In the genomic region with DNA sequence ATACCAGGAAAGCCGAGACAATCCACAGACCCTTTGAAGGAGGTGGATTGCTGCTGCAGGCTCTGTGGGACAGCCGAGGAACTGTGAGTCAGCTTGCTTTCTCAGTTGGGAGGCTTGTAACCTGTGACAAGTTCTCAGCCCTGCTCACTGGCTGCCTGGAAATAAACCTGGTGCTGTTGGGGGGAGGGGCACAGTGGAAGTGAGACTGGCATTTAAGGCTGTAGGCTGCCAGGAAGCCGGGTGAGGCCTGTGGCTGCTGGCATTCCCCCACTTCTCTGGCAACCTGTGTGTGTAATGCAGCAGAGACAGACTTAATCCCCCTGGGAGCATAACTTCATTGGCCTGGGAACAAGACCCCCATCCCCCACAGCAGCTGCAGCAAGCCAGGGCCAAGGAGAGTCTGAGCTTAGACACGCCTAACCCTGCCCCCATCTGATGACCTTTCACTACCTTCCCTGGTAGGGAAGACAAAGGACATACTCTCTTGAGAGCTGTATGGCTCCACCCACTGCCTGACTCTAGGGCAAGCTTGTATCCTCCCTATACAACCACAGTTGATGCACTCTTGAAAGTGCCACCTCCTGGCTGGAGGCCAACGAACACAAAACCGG, we compare ENCODE assay signal across 8 cellular contexts.
A peak's percentile ranks its signal among the peaks of the same experiment; 100 is the strongest.
DNase-seq lines count a peak whose midpoint lies in the region; ATAC-seq and TF ChIP-seq lines count a peak whose summit lies in the region.

No MANE protein-coding gene starts in this region.

- TF ChIP-seq CTCF in Loucy (conservative IDR thresholded peaks at IDR 0.05; ENCODE audit: low read length) (peak; percentile 24; the same call in 1 of the 2 replicates), esophagus muscularis mucosa (IDR thresholded peaks at IDR 0.05) (no peak)

- no peaks in the 10 kb centered on the region for H3K9me2 ChIP-seq in Loucy (replicated peaks; ENCODE audit: low read depth, low read length)

- no peaks in the 10 kb centered on the region for H4K20me1 ChIP-seq in Loucy (ENCODE audit: insufficient read depth, low read length, poor library complexity, severe bottlenecking)

- no peak overlapping the region for H2AFZ ChIP-seq in Loucy (ENCODE audit: low read length)

- DNase-seq in ELF-1 (ENCODE audit: low read depth, low spot score) (peak; percentile 97), NCI-H2196 (lab: John Stamatoyannopoulos, UW; ENCODE audit: unreplicated experiment) (no peak), 8988T (no peak), esophagus muscularis mucosa (ENCODE audit: extremely low spot score) (no peak)

- no peaks in the 10 kb centered on the region for H3F3A ChIP-seq in Loucy (ENCODE audit: low read depth)

- H3K36me3 ChIP-seq in Loucy (ENCODE audit: insufficient read depth, low read length) (no peaks in the 10 kb centered on the region), esophagus muscularis mucosa (peaks cover 0 to 26% (median 4%) of the 10 kb centered on the region in 4 donors)

- 70% methylated on average over 5 of the region's 6 CpGs for WGBS in esophagus muscularis mucosa

- no peaks in the 10 kb centered on the region for H3K79me2 ChIP-seq in Loucy (ENCODE audit: insufficient read depth, low read length)

- no peak overlapping the region for H3K9ac ChIP-seq in Loucy (ENCODE audit: low read depth, low read length, poor library complexity, severe bottlenecking)

- peak; percentile 85 for ATAC-seq in GM21423 (IDR thresholded peaks at IDR 0.05; ENCODE audit: unreplicated experiment)
- ATAC-seq in esophagus mucosa, result peak; percentile 32
- no peak for ATAC-seq in GM21528 (IDR thresholded peaks at IDR 0.05; ENCODE audit: low FRiP score, unreplicated experiment)

- H3K4me1 ChIP-seq in Loucy (ENCODE audit: insufficient read depth, low read length, poor library complexity, severe bottlenecking) (peaks cover 10% of the 10 kb centered on the region), esophagus muscularis mucosa (no peaks in the 10 kb centered on the region)

- intact Hi-C loops in esophagus muscularis mucosa (cut with DNase I), result no loop called here

- no peak for TF ChIP-seq POLR2A in esophagus muscularis mucosa (IDR thresholded peaks at IDR 0.05; ENCODE audit: low read depth)

- peak overlapping the region; percentile 19 for H3K4me2 ChIP-seq in Loucy (ENCODE audit: low read depth, low read length, poor library complexity, severe bottlenecking)

- no peaks in the 10 kb centered on the region for H3K27me3 ChIP-seq in Loucy (ENCODE audit: insufficient read depth, low read length, poor library complexity, severe bottlenecking)
- no peaks in the 10 kb centered on the region for H3K27me3 ChIP-seq in esophagus muscularis mucosa

- H3K4me3 ChIP-seq in Loucy (ENCODE audit: low read length, poor library complexity, severe bottlenecking) (peak overlapping the region; percentile 11), esophagus muscularis mucosa (no peak overlapping the region)

- no peak overlapping the region for H3K27ac ChIP-seq in esophagus muscularis mucosa (replicated peaks in 1 of 4)

- H3K9me3 ChIP-seq in Loucy (ENCODE audit: insufficient read depth, low read depth, low read length) (no peaks in the 10 kb centered on the region), esophagus muscularis mucosa (peaks cover 0 to under 1% (median 0%) of the 10 kb centered on the region in 4 donors)

- TF ChIP-seq EP300 in esophagus muscularis mucosa (IDR thresholded peaks at IDR 0.05), result no peak
